In the genomic region with DNA sequence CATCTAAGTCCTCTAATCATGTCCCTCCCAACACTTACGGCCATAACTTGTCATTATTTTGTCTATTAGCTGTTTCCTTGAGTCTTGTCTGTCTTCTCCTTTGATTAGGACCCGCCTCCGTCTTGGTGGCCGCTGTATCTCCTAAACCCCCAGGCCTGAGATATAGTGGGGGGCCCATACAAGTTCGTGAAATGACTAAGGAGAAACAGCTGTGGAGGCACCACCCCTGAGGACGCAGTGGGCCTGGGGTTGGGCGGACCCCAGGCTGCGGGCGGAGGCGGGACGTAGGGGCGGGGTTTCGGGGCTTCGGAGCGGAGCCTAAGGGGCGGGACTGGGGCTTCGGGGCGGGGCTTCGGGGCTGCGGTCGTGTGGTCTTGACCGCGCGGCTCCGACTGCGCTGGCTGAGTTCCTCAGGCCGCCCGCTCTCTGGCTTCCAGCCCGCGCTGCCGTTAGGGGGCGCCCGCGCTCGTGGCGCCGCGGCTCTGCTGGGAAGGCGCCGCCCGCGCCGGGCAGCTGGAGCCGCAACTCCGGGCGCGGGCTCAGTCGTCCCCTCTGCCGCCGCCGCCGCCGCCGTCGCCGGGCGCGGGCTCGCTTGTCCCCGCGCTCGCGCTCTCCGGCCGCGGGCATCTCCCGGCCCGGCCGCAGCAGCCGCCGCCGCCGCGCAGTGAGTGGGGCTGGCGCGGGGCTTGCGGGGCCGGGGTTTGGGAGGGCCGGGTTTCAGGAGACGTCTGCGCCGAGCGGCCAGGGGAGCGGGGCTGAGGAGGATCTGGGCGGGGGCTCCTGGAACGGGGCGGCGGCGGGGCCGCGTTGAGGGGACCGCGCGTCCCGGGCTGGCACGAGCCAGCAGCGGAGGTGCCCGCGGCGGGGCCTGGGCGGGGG, we compare ENCODE assay signal across 8 cellular contexts. TPM values are rescaled to one million over a fixed set of nuclear protein-coding genes. Genes with fewer than 3 reads are reported as not detected.
DNase-seq lines count a peak whose midpoint lies in the region; ATAC-seq and TF ChIP-seq lines count a peak whose summit lies in the region.

A gene (plus strand): TSS at position 591 of the 879 bp plus-strand sequence. CDS start 6,660 bp downstream, outside the sequence.

- no peaks in the 10 kb centered on the region for H3K36me3 ChIP-seq in colonic mucosa

- H3K4me3 ChIP-seq in colonic mucosa = peak within 1 kb of the TSS; percentile 75

- H3K9me3 ChIP-seq in colonic mucosa = no peaks in the 10 kb centered on the region

- no peaks in the 10 kb centered on the region for H3K27me3 ChIP-seq in colonic mucosa

- intact Hi-C loops in activated CD4-positive, alpha-beta T cell treated with anti-CD3 and anti-CD28 coated beads for 36 hours (cut with DNase I, micrococcal nuclease) = loop anchor here (1.0 to 5.0 kb wide), 11 partner anchors 20 to 1264 kb away; a partner anchor contains a TSS
- intact Hi-C loops in colonic mucosa (cut with DNase I) = loop anchor here (5.0 kb wide), 1 partner anchor 59 kb away; a partner anchor contains a TSS

- TF ChIP-seq CTCF in colonic mucosa (IDR thresholded peaks at IDR 0.05) = peak; percentile 28

- H3K4me1 Mint-ChIP-seq in activated CD4-positive, alpha-beta T cell treated with anti-CD3 and anti-CD28 coated beads for 36 hours = peaks cover 44% of the 10 kb centered on the region

- CTCF ChIA-PET in activated CD4-positive, alpha-beta T cell treated with anti-CD3 and anti-CD28 coated beads for 36 hours (lab: Charles Lee) = interaction anchor here (0.6 to 3.3 kb wide), 24 partner anchors 11 to 1492 kb away, joined by 3 to 19 read pairs (median 4); a partner anchor contains a TSS

- ATAC-seq in GM19043 (IDR thresholded peaks at IDR 0.05; ENCODE audit: low read depth, unreplicated experiment) (peak; percentile 94), HG03354 (IDR thresholded peaks at IDR 0.05; ENCODE audit: poor library complexity, severe bottlenecking, unreplicated experiment) (peak; percentile 94), left lobe of liver (peak; percentile 86)
- peak; percentile 90 for ATAC-seq in activated CD4-positive, alpha-beta T cell treated with anti-CD3 and anti-CD28 coated beads for 36 hours

- H3K27ac Mint-ChIP-seq in activated CD4-positive, alpha-beta T cell treated with anti-CD3 and anti-CD28 coated beads for 36 hours = peak within 1 kb of the TSS; percentile 90

- peak within 1 kb of the TSS; percentile 78 to 80 for H3K9ac ChIP-seq in colonic mucosa (ENCODE audit: low read depth in 2 of 2, low read length in 2 of 2)

- peaks cover 7% of the 10 kb centered on the region for H3K4me1 ChIP-seq in colonic mucosa

- peak; percentile 93 for DNase-seq in Ammon's horn (ENCODE audit: low spot score)
- peak; percentile 48 for DNase-seq in NCI-H510A (lab: John Stamatoyannopoulos, UW)
- peak; percentile 91 for DNase-seq in activated CD4-positive, alpha-beta T cell treated with anti-CD3 and anti-CD28 coated beads for 36 hours
- peak; percentile 94 for DNase-seq in colonic mucosa
- DNase-seq in left lobe of liver (ENCODE audit: low spot score) = peak; percentile 95
- DNase-seq in stimulated activated CD4-positive, alpha-beta T cell treated with anti-CD3 and anti-CD28 coated beads, Interleukin-2, amount 100 ng/mL, for 24 hours = peak; percentile 86 to 91

- peak within 1 kb of the TSS; percentile 55 for H3K27ac ChIP-seq in colonic mucosa

- POLR2A ChIA-PET in activated CD4-positive, alpha-beta T cell treated with anti-CD3 and anti-CD28 coated beads for 36 hours (lab: Charles Lee) = interaction anchor here (1.8 kb wide), 1 partner anchor 186 kb away, joined by 5 read pairs; a partner anchor contains a TSS

- H3K4me3 Mint-ChIP-seq in activated CD4-positive, alpha-beta T cell treated with anti-CD3 and anti-CD28 coated beads for 36 hours = peak within 1 kb of the TSS; percentile 84

- H3K9me3 Mint-ChIP-seq in activated CD4-positive, alpha-beta T cell treated with anti-CD3 and anti-CD28 coated beads for 36 hours (ENCODE audit: low read depth) = no peaks in the 10 kb centered on the region

- peaks cover 6% of the 10 kb centered on the region for H3K27me3 Mint-ChIP-seq in activated CD4-positive, alpha-beta T cell treated with anti-CD3 and anti-CD28 coated beads for 36 hours

- H3K36me3 Mint-ChIP-seq in activated CD4-positive, alpha-beta T cell treated with anti-CD3 and anti-CD28 coated beads for 36 hours (ENCODE audit: low read depth) = no peaks in the 10 kb centered on the region

RNA-seq across cellular contexts. Expression of the gene that starts here (rescaled TPM):
- total RNA-seq in activated CD4-positive, alpha-beta T cell treated with anti-CD3 and anti-CD28 coated beads for 36 hours = 1 to 10 TPM; 7.1 to 7.9 TPM
- 10 to 100 TPM in 1 of 2 donors, 1 to 10 TPM in 1; 8.1 to 10.2 TPM for total RNA-seq in colonic mucosa
- total RNA-seq in left lobe of liver = 5.2 TPM

Comparison
In these comparisons a context has a peak if more than half of its experiments do, and no peak if none do; other contexts are left out.
1. Peak in every context shown above with its lines: DNase-seq, ATAC-seq, H3K4me3 ChIP-seq and H3K27ac ChIP-seq.